23 cellular contexts compared by ENCODE assay signal in genomic region chr19:33759356-33759755, GRCh38.
"Had no signal": no experiment of that assay in that cellular context is flagged by ENCODE, and none has a peak within 500 bp of the region (broad histone marks: within the 10 kb centered on the region; RNA-seq: fewer than 3 reads in every experiment).

No MANE protein-coding gene starts in this region.

- H3K27ac ChIP-seq: coronary artery, esophagus muscularis mucosa, foreskin keratinocyte, gastroesophageal sphincter, heart right ventricle, left lung, lower lobe of right lung had no signal

- H3K9me3 Mint-ChIP-seq: dendritic cell treated with granulocyte-macrophage colony-stimulating factor and Interleukin-4, amounts not matched to agents 40 ng/mL and 50 ng/mL, for 4 days; mesothelial cell of epicardium had no signal

- H3K4me3 Mint-ChIP-seq: dendritic cell treated with granulocyte-macrophage colony-stimulating factor and Interleukin-4, amounts not matched to agents 40 ng/mL and 50 ng/mL, for 4 days; mesothelial cell of epicardium; naive B cell had no signal

- H3K4me1 ChIP-seq: foreskin keratinocyte, left lung had no signal

- DNase-seq: effector CD4-positive, alpha-beta T cell; effector memory CD4-positive, alpha-beta T cell; head of caudate nucleus; heart right ventricle; hippocampal formation; left cardiac atrium; left ventricle myocardium superior; mesenchymal stem cell; mucosa of descending colon; naive B cell had no signal

- FAIRE-seq: colon, endothelial cell of umbilical vein, frontal cortex, islet of Langerhans, keratinocyte had no signal

- ATAC-seq: foreskin keratinocyte, left cardiac atrium, mucosa of descending colon had no signal

- H3K27ac Mint-ChIP-seq: dendritic cell treated with granulocyte-macrophage colony-stimulating factor and Interleukin-4, amounts not matched to agents 40 ng/mL and 50 ng/mL, for 4 days; mesothelial cell of epicardium; naive B cell had no signal

- H3K9me3 ChIP-seq: esophagus muscularis mucosa, gastroesophageal sphincter, heart right ventricle, left lung, lower lobe of right lung, mucosa of descending colon had no signal

- H3K36me3 ChIP-seq: esophagus muscularis mucosa, gastroesophageal sphincter, heart right ventricle, left lung, lower lobe of right lung had no signal

- H3K4me1 Mint-ChIP-seq: mesothelial cell of epicardium, naive B cell had no signal

- H3K27me3 ChIP-seq: foreskin keratinocyte had no signal

- H3K4me3 ChIP-seq: coronary artery, esophagus muscularis mucosa, gastroesophageal sphincter, heart right ventricle, left lung, lower lobe of right lung, mucosa of descending colon had no signal

- H3K36me3 Mint-ChIP-seq: mesothelial cell of epicardium, naive B cell had no signal
